Comparison of ENCODE assay signal across 14 cellular contexts in genomic region chrX:118761950-118762725, GRCh38. TPM values are rescaled to one million over a fixed set of nuclear protein-coding genes. Genes with fewer than 3 reads are reported as not detected.
DNase-seq lines count a peak whose midpoint lies in the region; TF ChIP-seq lines count a peak whose summit lies in the region.
"Had no signal": no experiment of that assay in that cellular context is flagged by ENCODE, and none has a peak within 500 bp of the region (broad histone marks: within the 10 kb centered on the region; RNA-seq: fewer than 3 reads in every experiment).

No MANE protein-coding gene starts in this region.

- intact Hi-C loops in sigmoid colon (cut with DNase I) = loop anchor here (5.0 kb wide), 1 partner anchor 45 kb away; no protein-coding TSS in a partner anchor

- H3K4me1 ChIP-seq in sigmoid colon = peaks cover 0 to 12% (median 0%) of the 10 kb centered on the region in 4 donors

- TF ChIP-seq EP300 in sigmoid colon (IDR thresholded peaks at IDR 0.05) = no peak

- H3K36me3 ChIP-seq in sigmoid colon = peaks cover 0 to 12% (median 0%) of the 10 kb centered on the region in 4 donors
- H3K36me3 ChIP-seq in WERI-Rb-1 = no peaks in the 10 kb centered on the region; the same call in 1 of the 2 replicates

- no peak for TF ChIP-seq POLR2A in NB4 (IDR thresholded peaks at IDR 0.05; ENCODE audit: extremely low read depth, insufficient read length)
- TF ChIP-seq POLR2A in sigmoid colon (IDR thresholded peaks at IDR 0.05) = no peak

- no peak for TF ChIP-seq CTCF in NB4 (IDR thresholded peaks at IDR 0.05; ENCODE audit: low read depth, low read length)
- no peak for TF ChIP-seq CTCF in sigmoid colon (IDR thresholded peaks at IDR 0.05)
- TF ChIP-seq CTCF in WERI-Rb-1 (IDR thresholded peaks at IDR 0.05; ENCODE audit: low read depth, low read length) = no peak

- DNase-seq in NCI-H748 treated with DMSO at 0.1 percent for 48 hours (lab: John Stamatoyannopoulos, UW) (peak; percentile 12), NCI-H748 (lab: John Stamatoyannopoulos, UW; ENCODE audit: unreplicated experiment) (no peak), NB4 (ENCODE audit: low read depth) (peak; percentile 30), dermis blood vessel endothelial cell (peak; percentile 21), sigmoid colon (no peak), CD1c-positive myeloid dendritic cell (ENCODE audit: extremely low spot score) (no peak), WERI-Rb-1 (no peak)
- DNase-seq in stimulated activated CD4-positive, alpha-beta T cell treated with anti-CD3 and anti-CD28 coated beads, Interleukin-15, amount 100 ng/mL, for 24 hours = no peak
- DNase-seq: activated CD8-positive, alpha-beta memory T cell treated with anti-CD3 and anti-CD28 coated beads for 24 hours; cortex of kidney; left ventricle myocardium superior; posterior cingulate gyrus; substantia nigra had no signal

- WGBS in sigmoid colon, 2 donors = 50 to 66% methylated on average over 5 of the region's 5 CpGs

- H3K4me3 ChIP-seq in NB4 (ENCODE audit: low read depth, low read length) (no peak overlapping the region), sigmoid colon (no peak overlapping the region), WERI-Rb-1 (ENCODE audit: low read depth, low read length) (no peak overlapping the region)

- H3K27ac ChIP-seq in sigmoid colon = peak overlapping the region in 3 of 4 donors; percentile 14 to 50 (median 43)
- no peak overlapping the region for H3K27ac ChIP-seq in WERI-Rb-1
- H3K27ac ChIP-seq: KMS-11 had no signal

- H3K9me3 ChIP-seq in sigmoid colon (no peaks in the 10 kb centered on the region), WERI-Rb-1 (ENCODE audit: severe bottlenecking) (no peaks in the 10 kb centered on the region)

- H3K27me3 ChIP-seq in sigmoid colon (no peaks in the 10 kb centered on the region), WERI-Rb-1 (ENCODE audit: insufficient read depth, low read depth, severe bottlenecking) (no peaks in the 10 kb centered on the region)

RNA-seq across cellular contexts. Expression of gene IL13RA1, which starts 34.7 kb away (rescaled TPM):
- 80.6 and 85.4 TPM in 2 replicates for total RNA-seq in dermis blood vessel endothelial cell
- total RNA-seq in sigmoid colon = 10 to 100 TPM; 42.1 to 57.6 (median 52.0) TPM
- 10 to 100 TPM; 33.6 to 52.4 (median 37.0) TPM for polyA plus RNA-seq in sigmoid colon

Comparison
In these comparisons a context has a peak if more than half of its experiments do, and no peak if none do; other contexts are left out.
1. DNase-seq: peak in NCI-H748 treated with DMSO at 0.1 percent for 48 hours (single experiment), NB4 (single experiment) and dermis blood vessel endothelial cell (single experiment); none in NCI-H748 (single experiment), sigmoid colon (single experiment), CD1c-positive myeloid dendritic cell (single experiment), WERI-Rb-1 (single experiment) and stimulated activated CD4-positive, alpha-beta T cell treated with anti-CD3 and anti-CD28 coated beads, Interleukin-15, amount 100 ng/mL, for 24 hours (single experiment).